22 cellular contexts compared by ENCODE assay signal in the genomic region with DNA sequence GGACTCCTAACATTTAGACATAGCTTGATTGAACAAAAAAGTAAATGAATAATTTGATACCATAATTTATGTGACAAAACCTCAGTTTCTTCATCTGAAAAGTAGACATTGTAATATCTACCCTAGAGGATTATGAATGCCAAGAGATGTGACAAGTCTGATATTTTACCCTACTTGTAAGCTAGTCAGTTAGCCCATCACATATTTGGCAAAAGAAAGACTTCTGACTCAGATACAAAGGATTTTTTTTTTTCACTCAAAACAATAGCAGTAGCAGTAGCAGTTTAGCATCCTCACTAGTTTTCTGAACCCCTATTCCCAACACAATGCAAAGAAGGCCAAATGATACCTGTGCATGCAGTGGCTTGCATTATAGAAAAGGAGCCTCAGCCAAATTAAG.
A peak's percentile ranks its signal among the peaks of the same experiment; 100 is the strongest.
DNase-seq lines count a peak whose midpoint lies in the region; ATAC-seq and TF ChIP-seq lines count a peak whose summit lies in the region.
"Had no signal": no experiment of that assay in that cellular context is flagged by ENCODE, and none has a peak within 500 bp of the region (broad histone marks: within the 10 kb centered on the region; RNA-seq: fewer than 3 reads in every experiment).

No MANE protein-coding gene starts in this region.

- no peak for ATAC-seq in CD4-positive, alpha-beta T cell (ENCODE audit: poor library complexity)
- ATAC-seq in HG02571 (IDR thresholded peaks at IDR 0.05; ENCODE audit: unreplicated experiment), result no peak
- ATAC-seq: CD8-positive, alpha-beta T cell; HCT116; Panc1 had no signal

- no peak overlapping the region for H3K4me2 ChIP-seq in SK-N-SH
- H3K4me2 ChIP-seq: BLaER1 treated with 17β-estradiol and CSF1 and Interleukin-3, amounts not matched to agents 10 nM and 100 nM had no signal

- intact Hi-C loops in CD4-positive, alpha-beta T cell (cut with DNase I, micrococcal nuclease), result no loop called here

- DNase-seq in AG20443 (ENCODE audit: low spot score) (peak; percentile 18), SK-N-SH (no peak), fibroblast of peridontal ligament (ENCODE audit: extremely low read depth) (peak; percentile 42), SKM-1 (lab: John Stamatoyannopoulos, UW; ENCODE audit: unreplicated experiment) (no peak)
- no peak for DNase-seq in CD4-positive, alpha-beta T cell
- DNase-seq: Calu3; CD8-positive, alpha-beta T cell; DMS153; GOT3; IMR-90; NCI-H1417; NCI-H1694 treated with DMSO at 0.1 percent for 48 hours; NCI-H2081 treated with DMSO at 0.1 percent for 48 hours; NCI-H2171 treated with DMSO at 0.1 percent for 48 hours; NCI-H524 treated with DMSO at 0.1 percent for 48 hours; NCI-H82; SIG-M5 had no signal

- H3K36me3 Mint-ChIP-seq in CD4-positive, alpha-beta T cell (ENCODE audit: low read depth), result no peaks in the 10 kb centered on the region
- H3K36me3 Mint-ChIP-seq: CD8-positive, alpha-beta T cell had no signal

- H3K36me3 ChIP-seq in SK-N-SH (replicated peaks in 1 of 2; ENCODE audit: control insufficient read depth in 1 of 2, insufficient read depth in 2 of 2, low read length in 1 of 2) (no peaks in the 10 kb centered on the region), subcutaneous abdominal adipose tissue (ENCODE audit: control insufficient read depth in 5 of 5, insufficient read depth in 5 of 5, low read length in 5 of 5) (no peaks in the 10 kb centered on the region)
- H3K36me3 ChIP-seq: BLaER1 treated with 17β-estradiol and CSF1 and Interleukin-3, amounts not matched to agents 10 nM and 100 nM had no signal

- H3K4me3 ChIP-seq in SK-N-SH (ENCODE audit: low read depth in 2 of 2, low read length in 1 of 2) (no peak overlapping the region), subcutaneous abdominal adipose tissue (ENCODE audit: low read depth in 1 of 5, low read length in 5 of 5) (no peak overlapping the region)
- H3K4me3 ChIP-seq: BLaER1 treated with 17β-estradiol and CSF1 and Interleukin-3, amounts not matched to agents 10 nM and 100 nM had no signal

- H3K27me3 ChIP-seq in SK-N-SH (ENCODE audit: insufficient read depth) (no peaks in the 10 kb centered on the region), subcutaneous abdominal adipose tissue (ENCODE audit: control insufficient read depth in 5 of 5, insufficient read depth in 4 of 5, low read length in 5 of 5) (no peaks in the 10 kb centered on the region)
- no peaks in the 10 kb centered on the region for H3K27me3 ChIP-seq in CD4-positive, alpha-beta T cell (ENCODE audit: control insufficient read depth, insufficient read depth, low read length)
- H3K27me3 ChIP-seq: BLaER1 treated with 17β-estradiol and CSF1 and Interleukin-3, amounts not matched to agents 10 nM and 100 nM had no signal

- H3K27ac Mint-ChIP-seq in CD4-positive, alpha-beta T cell, result no peak overlapping the region
- H3K27ac Mint-ChIP-seq: CD8-positive, alpha-beta T cell had no signal

- H3F3A ChIP-seq in SK-N-SH (replicated peaks; ENCODE audit: insufficient read depth), result peaks cover 3% of the 10 kb centered on the region

- no peaks in the 10 kb centered on the region for H3K4me1 ChIP-seq in SK-N-SH (ENCODE audit: control insufficient read depth in 1 of 2, insufficient read depth in 2 of 2, low read depth in 1 of 2, low read length in 1 of 2)
- H3K4me1 ChIP-seq in subcutaneous abdominal adipose tissue (ENCODE audit: control insufficient read depth in 5 of 5, insufficient read depth in 5 of 5, low read length in 5 of 5), result peaks cover 0 to 28% (median 9%) of the 10 kb centered on the region in 5 donors

- TF ChIP-seq EP300 in SK-N-SH (IDR thresholded peaks at IDR 0.05; ENCODE audit: borderline replicate concordance in 1 of 2, low read depth in 1 of 2, low read length in 1 of 2), result no peak

- no peaks in the 10 kb centered on the region for H3K79me2 ChIP-seq in SK-N-SH (ENCODE audit: insufficient read depth)

- H3K9me3 Mint-ChIP-seq in CD4-positive, alpha-beta T cell, result peaks cover 4% of the 10 kb centered on the region

- TF ChIP-seq RAD21 in SK-N-SH (IDR thresholded peaks at IDR 0.05; ENCODE audit: low read length), result no peak

- H3K27me3 Mint-ChIP-seq in CD4-positive, alpha-beta T cell, result no peaks in the 10 kb centered on the region

- no peak overlapping the region for H3K4me3 Mint-ChIP-seq in CD4-positive, alpha-beta T cell
- H3K4me3 Mint-ChIP-seq: CD8-positive, alpha-beta T cell had no signal

- H3K27ac ChIP-seq in SK-N-SH (ENCODE audit: low read depth in 2 of 2, low read length in 1 of 2) (no peak overlapping the region), subcutaneous abdominal adipose tissue (ENCODE audit: low read depth, low read length) (peak overlapping the region; percentile 39)
- no peak overlapping the region for H3K27ac ChIP-seq in CD4-positive, alpha-beta T cell (ENCODE audit: low read depth, low read length)
- H3K27ac ChIP-seq: BLaER1 treated with 17β-estradiol and CSF1 and Interleukin-3, amounts not matched to agents 10 nM and 100 nM had no signal

- POLR2A ChIA-PET in SK-N-SH (lab: Yijun Ruan, JAX), result no interaction called here
- POLR2A ChIA-PET in CD4-positive, alpha-beta T cell (lab: Charles Lee), result no interaction called here

- H3K4me1 Mint-ChIP-seq in CD4-positive, alpha-beta T cell (ENCODE audit: low read depth), result no peaks in the 10 kb centered on the region

- TF ChIP-seq CTCF in SK-N-SH (IDR thresholded peaks at IDR 0.05), result no peak
- TF ChIP-seq CTCF in CD4-positive, alpha-beta T cell (IDR thresholded peaks at IDR 0.05), result no peak

- H3K9me2 ChIP-seq in SK-N-SH, result no peaks in the 10 kb centered on the region

- H2AFZ ChIP-seq in SK-N-SH (ENCODE audit: low read depth), result no peak overlapping the region

- no peak overlapping the region for H3K9ac ChIP-seq in SK-N-SH
- peak overlapping the region in 1 of 5 donors; percentile 24 for H3K9ac ChIP-seq in subcutaneous abdominal adipose tissue (ENCODE audit: low read length in 5 of 5)
- H3K9ac ChIP-seq: BLaER1 treated with 17β-estradiol and CSF1 and Interleukin-3, amounts not matched to agents 10 nM and 100 nM had no signal

- H3K9me3 ChIP-seq in SK-N-SH (no peaks in the 10 kb centered on the region), subcutaneous abdominal adipose tissue (ENCODE audit: control insufficient read depth in 5 of 5, low read length in 5 of 5) (peaks cover 0 to 3% (median 0%) of the 10 kb centered on the region in 5 donors)
- no peaks in the 10 kb centered on the region for H3K9me3 ChIP-seq in CD4-positive, alpha-beta T cell (ENCODE audit: control insufficient read depth, low read length)

- CTCF ChIA-PET in SK-N-SH (lab: Yijun Ruan, JAX), result no interaction called here
- CTCF ChIA-PET in CD4-positive, alpha-beta T cell (lab: Charles Lee), result no interaction called here

- H4K20me1 ChIP-seq in SK-N-SH (ENCODE audit: insufficient read depth), result no peaks in the 10 kb centered on the region
- H4K20me1 ChIP-seq: BLaER1 treated with 17β-estradiol and CSF1 and Interleukin-3, amounts not matched to agents 10 nM and 100 nM had no signal

TF ChIP-seq in SK-N-SH, 30 proteins besides CTCF, POLR2A, EP300 and RAD21:
- TF ChIP-seq JUND (IDR thresholded peaks at IDR 0.05) (0 out of 2 replicates have a peak, but pooled peaks have one; percentile 16), RXRA (IDR thresholded peaks at IDR 0.05; ENCODE audit: borderline replicate concordance, low read depth) (no peak), PBX3 (IDR thresholded peaks at IDR 0.05) (peak; percentile 21; the same call in 1 of the 2 replicates), MAX (IDR thresholded peaks at IDR 0.05; ENCODE audit: low read depth) (no peak), NFIC (IDR thresholded peaks at IDR 0.05; ENCODE audit: borderline replicate concordance) (peak; percentile 63), POLR2AphosphoS5 (IDR thresholded peaks at IDR 0.05; ENCODE audit: low read depth, low read length) (no peak), ELF1 (IDR thresholded peaks at IDR 0.05) (no peak)
- TF ChIP-seq, protein P1, sequence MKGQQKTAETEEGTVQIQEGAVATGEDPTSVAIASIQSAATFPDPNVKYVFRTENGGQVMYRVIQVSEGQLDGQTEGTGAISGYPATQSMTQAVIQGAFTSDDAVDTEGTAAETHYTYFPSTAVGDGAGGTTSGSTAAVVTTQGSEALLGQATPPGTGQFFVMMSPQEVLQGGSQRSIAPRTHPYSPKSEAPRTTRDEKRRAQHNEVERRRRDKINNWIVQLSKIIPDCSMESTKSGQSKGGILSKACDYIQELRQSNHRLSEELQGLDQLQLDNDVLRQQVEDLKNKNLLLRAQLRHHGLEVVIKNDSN (IDR thresholded peaks at IDR 0.05; ENCODE audit: borderline replicate concordance, low read depth), result no peak

Comparison
In these comparisons a context has a peak if more than half of its experiments do, and no peak if none do; other contexts are left out.
1. DNase-seq: peak in AG20443 (single experiment) and fibroblast of peridontal ligament (single experiment); none in SK-N-SH (single experiment), CD4-positive, alpha-beta T cell (0 of 10) and SKM-1 (single experiment).